Comparison of ENCODE assay signal across 1 cellular context in genomic region chr13:100363351-100363750, GRCh38.
TF ChIP-seq lines count a peak whose summit lies in the region.

No MANE protein-coding gene starts in this region.

TF ChIP-seq in GM23338, 12 proteins besides CTCF, POLR2A, EP300 and RAD21 (continued from another document):
- TF ChIP-seq REST (IDR thresholded peaks at IDR 0.05; ENCODE audit: unreplicated experiment) (no peak), STAT1 (IDR thresholded peaks at IDR 0.05; ENCODE audit: unreplicated experiment) (no peak), ETS1 (IDR thresholded peaks at IDR 0.05) (no peak)
